In the genomic region with DNA sequence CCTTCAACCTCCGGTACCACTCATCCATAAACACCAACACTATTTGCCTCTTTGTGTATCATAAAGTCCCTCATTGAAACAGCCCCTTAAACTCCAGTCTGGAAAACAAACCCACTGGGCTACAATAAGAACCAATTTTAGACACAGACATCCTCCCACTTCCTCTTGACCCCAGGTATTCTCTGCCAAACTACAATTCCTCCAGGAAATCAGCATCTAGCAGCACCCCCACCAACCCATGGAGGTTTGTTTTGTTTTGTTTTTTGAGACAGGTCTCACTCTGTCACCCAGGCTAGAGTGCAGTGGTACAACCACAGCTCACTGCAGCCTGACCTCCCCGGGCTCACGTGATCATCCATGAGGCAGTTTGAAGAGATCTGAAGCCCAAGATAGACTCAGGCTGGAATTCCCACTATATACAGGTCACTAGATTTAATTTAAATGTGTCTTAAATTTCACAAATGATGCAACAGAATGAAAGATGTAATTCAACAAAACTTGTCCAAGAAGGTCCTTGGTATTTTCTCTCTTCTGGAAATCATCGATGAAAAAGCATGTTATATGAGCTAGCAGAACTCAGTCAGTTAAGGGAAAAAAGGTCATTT, we compare ENCODE assay signal across 23 cellular contexts. TPM values are rescaled to one million over a fixed set of nuclear protein-coding genes. Genes with fewer than 3 reads are reported as not detected.
"Had no signal": no experiment of that assay in that cellular context is flagged by ENCODE, and none has a peak within 500 bp of the region (broad histone marks: within the 10 kb centered on the region; RNA-seq: fewer than 3 reads in every experiment).

No MANE protein-coding gene starts in this region.

- H3K27ac Mint-ChIP-seq: activated CD4-positive, alpha-beta T cell treated with anti-CD3 and anti-CD28 coated beads, Interleukin-2, amount 10 ng/mL, durations not matched to agents 24 days and 14 days; activated CD8-positive, alpha-beta T cell treated with anti-CD3 and anti-CD28 coated beads for 36 hours; activated naive CD4-positive, alpha-beta T cell treated with anti-CD3 and anti-CD28 coated beads for 36 hours; activated T-helper 2 cell treated with anti-CD3 and anti-CD28 coated beads, Interferon-gamma antibody, Interleukin-2, Interleukin-4, amounts not matched to agents 10 μg/mL and 5 μg/mL and 100 μg/mL, durations not matched to agents 14 hours and 24 hours and 36 hours; dendritic cell treated with granulocyte-macrophage colony-stimulating factor and Interleukin-4, amounts not matched to agents 40 ng/mL and 50 ng/mL, for 4 days; mesothelial cell of epicardium had no signal

- H3K36me3 Mint-ChIP-seq: mesothelial cell of epicardium had no signal

- H3K9me3 Mint-ChIP-seq: activated CD4-positive, alpha-beta T cell treated with anti-CD3 and anti-CD28 coated beads, Interleukin-2, amount 10 ng/mL, durations not matched to agents 24 days and 14 days; activated CD8-positive, alpha-beta T cell treated with anti-CD3 and anti-CD28 coated beads for 36 hours; activated naive CD4-positive, alpha-beta T cell treated with anti-CD3 and anti-CD28 coated beads for 36 hours; activated T-helper 2 cell treated with anti-CD3 and anti-CD28 coated beads, Interferon-gamma antibody, Interleukin-2, Interleukin-4, amounts not matched to agents 10 μg/mL and 5 μg/mL and 100 μg/mL, durations not matched to agents 14 hours and 24 hours and 36 hours; dendritic cell treated with granulocyte-macrophage colony-stimulating factor and Interleukin-4, amounts not matched to agents 40 ng/mL and 50 ng/mL, for 4 days; mesothelial cell of epicardium had no signal

- H3K27me3 Mint-ChIP-seq: activated CD8-positive, alpha-beta T cell treated with anti-CD3 and anti-CD28 coated beads for 36 hours; dendritic cell treated with granulocyte-macrophage colony-stimulating factor and Interleukin-4, amounts not matched to agents 40 ng/mL and 50 ng/mL, for 4 days had no signal

- H3K4me3 ChIP-seq: esophagus squamous epithelium, prostate gland, right atrium auricular region, tibial nerve, uterus had no signal

- H3K4me3 Mint-ChIP-seq: activated CD4-positive, alpha-beta T cell treated with anti-CD3 and anti-CD28 coated beads, Interleukin-2, amount 10 ng/mL, durations not matched to agents 24 days and 14 days; activated CD8-positive, alpha-beta T cell treated with anti-CD3 and anti-CD28 coated beads for 36 hours; activated naive CD4-positive, alpha-beta T cell treated with anti-CD3 and anti-CD28 coated beads for 36 hours; dendritic cell treated with granulocyte-macrophage colony-stimulating factor and Interleukin-4, amounts not matched to agents 40 ng/mL and 50 ng/mL, for 4 days; mesothelial cell of epicardium had no signal

- DNase-seq: activated CD4-positive, alpha-beta T cell treated with anti-CD3 and anti-CD28 coated beads, Interleukin-2, amount 10 ng/mL, durations not matched to agents 24 days and 14 days; activated CD4-positive, CD25-positive, alpha-beta regulatory T cell; activated CD8-positive, alpha-beta T cell treated with anti-CD3 and anti-CD28 coated beads for 36 hours; activated naive CD4-positive, alpha-beta T cell treated with anti-CD3 and anti-CD28 coated beads for 36 hours; activated T-cell treated with anti-CD3 and anti-CD28 coated beads, Interleukin-2, amount 50 U/mL, for 1 hour; anterior cingulate cortex; effector CD8-positive, alpha-beta T cell; esophagus squamous epithelium; hypothalamus; kidney; occipital lobe; stimulated activated CD4-positive, alpha-beta T cell treated with anti-CD3 and anti-CD28 coated beads, Interleukin-2, amount 100 ng/mL, for 24 hours; stimulated activated naive CD8-positive, alpha-beta T cell treated with anti-CD3 and anti-CD28 coated beads, Interleukin-15, Interleukin-2, amounts not matched to agents 100 U/mL and 50 U/mL, for 24 hours; substantia nigra; uterus had no signal

- H3K4me1 Mint-ChIP-seq: activated CD4-positive, alpha-beta T cell treated with anti-CD3 and anti-CD28 coated beads, Interleukin-2, amount 10 ng/mL, durations not matched to agents 24 days and 14 days; mesothelial cell of epicardium had no signal

RNA-seq across cellular contexts. Expression of a gene that starts 30.4 kb away (rescaled TPM):
- total RNA-seq: endothelial cell of umbilical vein, skeletal muscle tissue had no signal
